ENCODE assay signal across 1 cellular context in the genomic region with DNA sequence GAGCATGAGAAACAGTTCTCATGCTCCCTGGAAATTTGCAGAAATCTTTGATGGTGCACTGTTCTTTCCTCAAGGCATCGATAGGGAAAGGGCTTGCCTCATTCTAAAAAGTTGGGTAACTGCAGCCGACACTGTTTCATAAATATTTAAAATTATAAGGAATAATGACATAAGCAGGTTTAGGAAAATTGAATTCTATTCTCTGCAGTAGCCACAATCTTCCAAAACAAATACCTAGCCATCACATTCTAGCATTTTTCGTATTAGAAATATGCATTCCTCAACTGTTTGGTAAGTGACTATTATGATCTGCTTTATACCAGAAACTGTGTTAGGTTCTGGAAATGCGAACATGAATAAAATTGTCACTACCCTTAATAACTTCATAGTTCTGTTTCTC.
TF ChIP-seq lines count a peak whose summit lies in the region.

No MANE protein-coding gene starts in this region.

TF ChIP-seq in IMR-90, 13 proteins besides CTCF, POLR2A, EP300 and RAD21:
- TF ChIP-seq, protein P1, sequence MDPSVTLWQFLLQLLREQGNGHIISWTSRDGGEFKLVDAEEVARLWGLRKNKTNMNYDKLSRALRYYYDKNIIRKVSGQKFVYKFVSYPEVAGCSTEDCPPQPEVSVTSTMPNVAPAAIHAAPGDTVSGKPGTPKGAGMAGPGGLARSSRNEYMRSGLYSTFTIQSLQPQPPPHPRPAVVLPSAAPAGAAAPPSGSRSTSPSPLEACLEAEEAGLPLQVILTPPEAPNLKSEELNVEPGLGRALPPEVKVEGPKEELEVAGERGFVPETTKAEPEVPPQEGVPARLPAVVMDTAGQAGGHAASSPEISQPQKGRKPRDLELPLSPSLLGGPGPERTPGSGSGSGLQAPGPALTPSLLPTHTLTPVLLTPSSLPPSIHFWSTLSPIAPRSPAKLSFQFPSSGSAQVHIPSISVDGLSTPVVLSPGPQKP (IDR thresholded peaks at IDR 0.05; ENCODE audit: borderline replicate concordance, low read depth, low read length) = no peak
- TF ChIP-seq SMC3 (IDR thresholded peaks at IDR 0.05; ENCODE audit: low read depth, low read length) (no peak), CEBPB (IDR thresholded peaks at IDR 0.05; ENCODE audit: low read depth, low read length) (peak; percentile 60)
TF ChIP-seq in IMR-90: peak in this region for 1.
